Comparison of ENCODE assay signal across 11 cellular contexts in the genomic region with DNA sequence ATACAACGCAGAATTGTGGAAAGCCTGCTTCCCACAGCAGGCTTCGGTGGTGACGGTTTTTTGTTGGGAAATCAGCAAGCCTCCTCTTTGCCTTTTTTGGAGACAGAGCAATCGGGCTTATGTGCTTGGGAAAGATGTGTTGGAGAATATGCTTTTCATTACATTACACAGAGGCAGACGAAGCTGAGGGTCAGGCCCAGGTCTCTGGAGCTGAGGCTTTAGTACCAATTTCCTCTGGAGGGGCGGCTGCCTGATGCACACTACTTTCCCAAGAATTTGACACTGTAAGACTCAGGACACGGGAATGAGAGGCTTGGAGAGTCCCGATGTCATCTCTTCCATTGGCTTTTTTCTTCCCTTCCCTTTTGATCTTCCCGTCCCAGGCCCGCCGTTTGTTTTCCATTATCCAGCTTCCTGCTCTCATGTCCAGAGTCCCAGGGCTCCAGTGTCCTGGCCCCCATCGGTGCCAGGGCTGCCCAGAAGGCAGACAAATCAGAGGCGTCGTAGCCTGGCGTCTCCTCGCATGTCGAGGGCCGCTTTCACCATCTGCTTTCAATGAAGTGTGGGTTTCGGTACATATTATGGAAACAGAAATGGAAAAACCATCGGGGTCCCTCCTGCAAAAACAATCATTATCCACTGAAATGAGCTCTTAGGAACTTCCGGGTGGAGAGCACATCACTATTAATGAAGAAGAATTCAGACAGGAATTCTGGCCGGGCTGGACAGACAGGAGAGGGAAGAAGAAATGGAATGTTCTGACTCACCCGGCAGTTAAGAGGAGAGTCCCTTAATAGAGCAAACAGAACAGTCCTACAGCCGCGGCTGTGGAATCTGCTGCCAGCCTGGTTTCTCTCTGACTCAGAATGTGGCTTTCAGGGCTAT.
DNase-seq lines count a peak whose midpoint lies in the region; ATAC-seq and TF ChIP-seq lines count a peak whose summit lies in the region.
"Had no signal": no experiment of that assay in that cellular context is flagged by ENCODE, and none has a peak within 500 bp of the region (broad histone marks: within the 10 kb centered on the region; RNA-seq: fewer than 3 reads in every experiment).

No MANE protein-coding gene starts in this region.

- no peak for ATAC-seq in activated T-helper 17 cell treated with anti-CD3 and anti-CD28 coated beads, Interleukin-2, amount 50 U/mL, for 72 hours (replicated peaks)
- ATAC-seq: activated CD4-positive, CD25-positive, alpha-beta regulatory T cell treated with anti-CD3 and anti-CD28 coated beads, Interleukin-2, amount 50 U/mL, for 24 hours had no signal

- H3K4me1 Mint-ChIP-seq in activated T-helper 17 cell treated with anti-CD3 and anti-CD28 coated beads, Interleukin-2, amount 50 U/mL, for 72 hours = no peaks in the 10 kb centered on the region

- H3K4me3 Mint-ChIP-seq in activated T-helper 17 cell treated with anti-CD3 and anti-CD28 coated beads, Interleukin-2, amount 50 U/mL, for 72 hours = no peak overlapping the region

- in situ Hi-C loops in GM13977 (cut with MboI; ENCODE audit: low pct_unique_long_range_greater_than_20kb, low sequenced_read_pairs, unreplicated experiment) = no loop called here

- peak; percentile 83 for DNase-seq in AG09309 (ENCODE audit: low read depth)
- peak; percentile 83 for DNase-seq in LHCN-M2 (ENCODE audit: low read depth)
- DNase-seq in epithelial cell of esophagus (ENCODE audit: low read depth) = peak; percentile 89
- peak; percentile 75 for DNase-seq in non-pigmented ciliary epithelial cell (ENCODE audit: low read depth)
- no peak for DNase-seq in amygdala (lab: John Stamatoyannopoulos, UW)
- DNase-seq in activated CD4-positive, alpha-beta T cell treated with anti-CD3 and anti-CD28 coated beads for 4 hours = no peak
- DNase-seq in GM13977 (ENCODE audit: low spot score) = no peak
- DNase-seq: midbrain, NCI-H69 had no signal

- no peaks in the 10 kb centered on the region for H3K36me3 Mint-ChIP-seq in activated T-helper 17 cell treated with anti-CD3 and anti-CD28 coated beads, Interleukin-2, amount 50 U/mL, for 72 hours (ENCODE audit: low read depth)

- peaks cover 9% of the 10 kb centered on the region for H3K27me3 Mint-ChIP-seq in activated T-helper 17 cell treated with anti-CD3 and anti-CD28 coated beads, Interleukin-2, amount 50 U/mL, for 72 hours

- H3K9me3 Mint-ChIP-seq in activated T-helper 17 cell treated with anti-CD3 and anti-CD28 coated beads, Interleukin-2, amount 50 U/mL, for 72 hours = no peaks in the 10 kb centered on the region

- peak overlapping the region; percentile 6 for H3K4me3 ChIP-seq in AG09309 (ENCODE audit: control insufficient read depth, low read depth, low read length)
- no peak overlapping the region for H3K4me3 ChIP-seq in epithelial cell of esophagus (ENCODE audit: low read length)

- no peak for TF ChIP-seq CTCF in AG09309 (IDR thresholded peaks at IDR 0.05; ENCODE audit: control insufficient read depth, insufficient read depth, low read depth, low read length, missing control alignments)
- no peak for TF ChIP-seq CTCF in epithelial cell of esophagus (IDR thresholded peaks at IDR 0.05; ENCODE audit: insufficient read depth, low read depth, low read length, missing control alignments)
- no peak for TF ChIP-seq CTCF in GM13977 (IDR thresholded peaks at IDR 0.05; ENCODE audit: extremely low read depth, insufficient read depth, missing control alignments)

- H3K27ac Mint-ChIP-seq in activated T-helper 17 cell treated with anti-CD3 and anti-CD28 coated beads, Interleukin-2, amount 50 U/mL, for 72 hours = no peak overlapping the region

Comparison
In these comparisons a context has a peak if more than half of its experiments do, and no peak if none do; other contexts are left out.
1. DNase-seq: peak in AG09309 (single experiment), LHCN-M2 (single experiment), epithelial cell of esophagus (single experiment) and non-pigmented ciliary epithelial cell (single experiment); none in amygdala (0 of 56), activated CD4-positive, alpha-beta T cell treated with anti-CD3 and anti-CD28 coated beads for 4 hours (0 of 2) and GM13977 (single experiment).